11 cellular contexts compared by ENCODE assay signal in genomic region chr11:63998558-63999348, GRCh38. TPM values are rescaled to one million over a fixed set of nuclear protein-coding genes. Genes with fewer than 3 reads are reported as not detected.
A peak's percentile ranks its signal among the peaks of the same experiment; 100 is the strongest.
DNase-seq lines count a peak whose midpoint lies in the region; ATAC-seq, FAIRE-seq and TF ChIP-seq lines count a peak whose summit lies in the region.
"Had no signal": no experiment of that assay in that cellular context is flagged by ENCODE, and none has a peak within 500 bp of the region (broad histone marks: within the 10 kb centered on the region; RNA-seq: fewer than 3 reads in every experiment).

No MANE protein-coding gene starts in this region.

- no peaks in the 10 kb centered on the region for H3K27me3 ChIP-seq in breast epithelium
- H3K27me3 ChIP-seq in upper lobe of left lung: no peaks in the 10 kb centered on the region
- no peaks in the 10 kb centered on the region for H3K27me3 ChIP-seq in CD8-positive, alpha-beta memory T cell (ENCODE audit: insufficient read depth, low read length, poor library complexity, severe bottlenecking)

- peaks cover 2% of the 10 kb centered on the region for H3K4me1 Mint-ChIP-seq in MCF 10A (ENCODE audit: insufficient read depth, unreplicated experiment)
- peaks cover 5% of the 10 kb centered on the region for H3K4me1 Mint-ChIP-seq in activated naive CD8-positive, alpha-beta T cell treated with anti-CD3 and anti-CD28 coated beads, Interleukin-2, amount 50 U/mL, for 24 hours
- peaks cover 0 to 28% (median 4%) of the 10 kb centered on the region in 3 donors for H3K4me1 Mint-ChIP-seq in CD8-positive, alpha-beta memory T cell

- no peak for ATAC-seq in activated naive CD8-positive, alpha-beta T cell treated with anti-CD3 and anti-CD28 coated beads, Interleukin-2, amount 50 U/mL, for 24 hours
- no peak for ATAC-seq in upper lobe of left lung (ENCODE audit: low FRiP score in 2 of 2)
- no peak for ATAC-seq in GM18519 (IDR thresholded peaks at IDR 0.05; ENCODE audit: low FRiP score, unreplicated experiment)

- FAIRE-seq in kidney (lab: Jason Lieb, UNC): no peak

- no peaks in the 10 kb centered on the region for H3K27me3 Mint-ChIP-seq in MCF 10A (ENCODE audit: insufficient read depth, unreplicated experiment)
- H3K27me3 Mint-ChIP-seq in activated naive CD8-positive, alpha-beta T cell treated with anti-CD3 and anti-CD28 coated beads, Interleukin-2, amount 50 U/mL, for 24 hours: peaks cover 7% of the 10 kb centered on the region
- no peaks in the 10 kb centered on the region for H3K27me3 Mint-ChIP-seq in CD8-positive, alpha-beta memory T cell

- peak overlapping the region in 1 of 2 donors; percentile 12 for H3K27ac ChIP-seq in breast epithelium
- peak overlapping the region in 1 of 2 donors; percentile 7 for H3K27ac ChIP-seq in kidney (ENCODE audit: low read depth in 2 of 2, low read length in 2 of 2)
- no peak overlapping the region for H3K27ac ChIP-seq in upper lobe of left lung
- H3K27ac ChIP-seq in CD8-positive, alpha-beta memory T cell (ENCODE audit: low read depth, low read length): no peak overlapping the region
- H3K27ac ChIP-seq: C4-2B, KMS-11 had no signal

- no peaks in the 10 kb centered on the region for H3K36me3 ChIP-seq in breast epithelium
- H3K36me3 ChIP-seq in kidney (ENCODE audit: control insufficient read depth in 1 of 2, insufficient read depth in 2 of 2, low read length in 2 of 2): peaks cover 7 to 8% of the 10 kb centered on the region in 2 donors
- peaks cover 6 to 53% (median 43%) of the 10 kb centered on the region in 4 donors for H3K36me3 ChIP-seq in upper lobe of left lung
- H3K36me3 ChIP-seq in CD8-positive, alpha-beta memory T cell (ENCODE audit: insufficient read depth, low read length): peaks cover 4% of the 10 kb centered on the region

- peaks cover 15 to 17% of the 10 kb centered on the region in 2 donors for H3K4me1 ChIP-seq in breast epithelium
- H3K4me1 ChIP-seq in kidney (ENCODE audit: control insufficient read depth in 1 of 2, insufficient read depth in 1 of 2, low read depth in 1 of 2, low read length in 2 of 2): peaks cover 0 to 24% of the 10 kb centered on the region in 2 donors
- peaks cover 30 to 40% (median 33%) of the 10 kb centered on the region in 4 donors for H3K4me1 ChIP-seq in upper lobe of left lung
- H3K4me1 ChIP-seq in CD8-positive, alpha-beta memory T cell (ENCODE audit: insufficient read depth, low read length): peaks cover 7% of the 10 kb centered on the region

- CTCF ChIA-PET in MCF 10A (lab: Yijun Ruan, JAX): interaction anchor here (0.5 to 0.7 kb wide), 3 partner anchors 81 to 1219 kb away, joined by 3 to 5 read pairs (median 3); no protein-coding TSS in a partner anchor
- CTCF ChIA-PET in CD8-positive, alpha-beta memory T cell (lab: Charles Lee): interaction anchor here (1.0 to 4.9 kb wide), 9 partner anchors 8 to 306 kb away, joined by 3 to 64 read pairs (median 6); no protein-coding TSS in a partner anchor

- no peaks in the 10 kb centered on the region for H3K9me3 Mint-ChIP-seq in MCF 10A (ENCODE audit: unreplicated experiment)
- no peaks in the 10 kb centered on the region for H3K9me3 Mint-ChIP-seq in activated naive CD8-positive, alpha-beta T cell treated with anti-CD3 and anti-CD28 coated beads, Interleukin-2, amount 50 U/mL, for 24 hours
- H3K9me3 Mint-ChIP-seq in CD8-positive, alpha-beta memory T cell: no peaks in the 10 kb centered on the region

- intact Hi-C loops in breast epithelium (cut with DNase I; ENCODE audit: low total_unique reads): loop anchor here (5.0 kb wide), 1 partner anchor 149 kb away; no protein-coding TSS in a partner anchor
- intact Hi-C loops in MCF 10A (cut with micrococcal nuclease): no loop called here
- intact Hi-C loops in kidney (cut with DNase I): no loop called here

- BruUV-seq in MCF 10A (replicated peaks; lab: Mats Ljungman, UMichigan): no TSS peak

- no peak for TF ChIP-seq EP300 in upper lobe of left lung (IDR thresholded peaks at IDR 0.05)

- no peak overlapping the region for H3K27ac Mint-ChIP-seq in MCF 10A (ENCODE audit: low read depth, unreplicated experiment)
- H3K27ac Mint-ChIP-seq in activated naive CD8-positive, alpha-beta T cell treated with anti-CD3 and anti-CD28 coated beads, Interleukin-2, amount 50 U/mL, for 24 hours: no peak overlapping the region
- H3K27ac Mint-ChIP-seq in CD8-positive, alpha-beta memory T cell: peak overlapping the region in 1 of 8 donors; percentile 26

- H3K9ac ChIP-seq in kidney (ENCODE audit: low read length in 2 of 2): no peak overlapping the region
- H3K9ac ChIP-seq: KMS-11 had no signal

- TF ChIP-seq POLR2A in breast epithelium (IDR thresholded peaks at IDR 0.05) (no peak), upper lobe of left lung (IDR thresholded peaks at IDR 0.05) (no peak)

- H3K4me3 ChIP-seq in breast epithelium: peak overlapping the region; percentile 27 to 67 (median 45)
- H3K4me3 ChIP-seq in kidney (ENCODE audit: low read length in 2 of 2): no peak overlapping the region
- peak overlapping the region in 3 of 4 donors; percentile 16 to 48 (median 40) for H3K4me3 ChIP-seq in upper lobe of left lung
- H3K4me3 ChIP-seq in CD8-positive, alpha-beta memory T cell (ENCODE audit: low read length): no peak overlapping the region
- H3K4me3 ChIP-seq: lung had no signal

- no peak overlapping the region for H3K4me3 Mint-ChIP-seq in MCF 10A (ENCODE audit: unreplicated experiment)
- H3K4me3 Mint-ChIP-seq in activated naive CD8-positive, alpha-beta T cell treated with anti-CD3 and anti-CD28 coated beads, Interleukin-2, amount 50 U/mL, for 24 hours: no peak overlapping the region
- peak overlapping the region in 1 of 7 donors; percentile 56 for H3K4me3 Mint-ChIP-seq in CD8-positive, alpha-beta memory T cell

- POLR2A ChIA-PET in MCF 10A (lab: Yijun Ruan, JAX): interaction anchor here (1.6 kb wide), 1 partner anchor 11 kb away, joined by 4 read pairs; no protein-coding TSS in a partner anchor
- POLR2A ChIA-PET in CD8-positive, alpha-beta memory T cell (lab: Charles Lee): no interaction called here

- no peaks in the 10 kb centered on the region for H3K9me3 ChIP-seq in breast epithelium
- H3K9me3 ChIP-seq in kidney (ENCODE audit: control insufficient read depth in 1 of 2, low read length in 2 of 2): no peaks in the 10 kb centered on the region
- no peaks in the 10 kb centered on the region for H3K9me3 ChIP-seq in upper lobe of left lung
- H3K9me3 ChIP-seq in CD8-positive, alpha-beta memory T cell (ENCODE audit: low read length): no peaks in the 10 kb centered on the region

- peaks cover 43% of the 10 kb centered on the region for H3K36me3 Mint-ChIP-seq in MCF 10A (ENCODE audit: insufficient read depth, unreplicated experiment)
- H3K36me3 Mint-ChIP-seq in activated naive CD8-positive, alpha-beta T cell treated with anti-CD3 and anti-CD28 coated beads, Interleukin-2, amount 50 U/mL, for 24 hours (ENCODE audit: low read depth): peaks cover 20% of the 10 kb centered on the region
- H3K36me3 Mint-ChIP-seq in CD8-positive, alpha-beta memory T cell: peaks cover 0 to 46% (median 2%) of the 10 kb centered on the region in 3 donors

- 82 to 84% methylated on average over 38 to 54 of the region's 54 CpGs for WGBS in upper lobe of left lung, 2 donors

- DNase-seq in breast epithelium (ENCODE audit: low spot score in 2 of 2) (no peak), MCF 10A (ENCODE audit: unreplicated experiment) (no peak), kidney (peak; percentile 76), upper lobe of left lung (peak in 1 of 2 donors; percentile 86)
- peak; percentile 21 for DNase-seq in activated naive CD8-positive, alpha-beta T cell treated with anti-CD3 and anti-CD28 coated beads, Interleukin-2, amount 50 U/mL, for 24 hours
- no peak for DNase-seq in stimulated activated CD4-positive, alpha-beta T cell treated with anti-CD3 and anti-CD28 coated beads, Interleukin-1b, Interleukin-23, amount 100 ng/mL, for 48 hours
- DNase-seq in CD8-positive, alpha-beta memory T cell: no peak

- TF ChIP-seq CTCF in breast epithelium (IDR thresholded peaks at IDR 0.05) (no peak), MCF 10A (IDR thresholded peaks at IDR 0.05; ENCODE audit: unreplicated experiment) (no peak), kidney (IDR thresholded peaks at IDR 0.05; ENCODE audit: borderline replicate concordance, extremely low read depth, insufficient read depth) (peak; percentile 2), upper lobe of left lung (IDR thresholded peaks at IDR 0.05) (no peak)

RNA-seq across cellular contexts. Expression of gene OTUB1, which starts 12.5 kb away (rescaled TPM):
- total RNA-seq in breast epithelium (10 to 100 TPM; 50.9 to 81.4 (median 79.3) TPM), MCF 10A (2022) (50.9 and 56.0 TPM in 2 replicates), kidney (69.0 TPM), upper lobe of left lung (10 to 100 TPM; 58.6 to 95.3 (median 72.5) TPM)
- polyA plus RNA-seq in kidney (ENCODE audit: insufficient read depth, low read depth, low replicate concordance): 118 TPM
- total RNA-seq in CD8-positive, alpha-beta memory T cell: 10 to 100 TPM; 75.8 to 85.0 TPM
- 135 TPM for polyA plus RNA-seq in CD8-positive, alpha-beta memory T cell

RNA-seq across cellular contexts. Expression of gene COX8A, which starts 24.3 kb away (rescaled TPM):
- total RNA-seq in breast epithelium (100 to 1,000 TPM; 257 to 326 (median 293) TPM), MCF 10A (2022) (461 and 466 TPM in 2 replicates), kidney (320 TPM), upper lobe of left lung (100 to 1,000 TPM; 184 to 510 (median 271) TPM)
- 2,092 TPM for polyA plus RNA-seq in kidney (ENCODE audit: insufficient read depth, low read depth, low replicate concordance)
- 100 to 1,000 TPM; 373 to 424 TPM for total RNA-seq in CD8-positive, alpha-beta memory T cell
- polyA plus RNA-seq in CD8-positive, alpha-beta memory T cell: 388 TPM

RNA-seq across cellular contexts. Expression of gene FLRT1, which starts 37.0 kb away (rescaled TPM):
- total RNA-seq in breast epithelium (not detected), MCF 10A (2022) (2.7 and 7.0 TPM in 2 replicates), kidney (0.66 TPM), upper lobe of left lung (under 1 TPM in 3 of 6 donors, not detected in 3; 0.09 to 0.30 (median 0.15) TPM)
- polyA plus RNA-seq in kidney (ENCODE audit: insufficient read depth, low read depth, low replicate concordance): 1.5 TPM
- total RNA-seq in CD8-positive, alpha-beta memory T cell: not detected
- polyA plus RNA-seq in CD8-positive, alpha-beta memory T cell: not detected

RNA-seq across cellular contexts. Expression of gene NAA40, which starts 60.0 kb away (rescaled TPM):
- total RNA-seq in breast epithelium (10 to 100 TPM in 2 of 3 donors, 1 to 10 TPM in 1; 5.9 to 27.4 (median 19.7) TPM), MCF 10A (2022) (11.7 and 13.4 TPM in 2 replicates), kidney (27.2 TPM), upper lobe of left lung (10 to 100 TPM in 5 of 6 donors, 1 to 10 TPM in 1; 7.8 to 41.9 (median 16.5) TPM)
- polyA plus RNA-seq in kidney (ENCODE audit: insufficient read depth, low read depth, low replicate concordance): 11.8 TPM
- 10 to 100 TPM; 20.2 to 26.2 TPM for total RNA-seq in CD8-positive, alpha-beta memory T cell
- polyA plus RNA-seq in CD8-positive, alpha-beta memory T cell: 15.9 TPM

Comparison
In these comparisons a context has a peak if more than half of its experiments do, and no peak if none do; other contexts are left out.
1. DNase-seq: peak in activated naive CD8-positive, alpha-beta T cell treated with anti-CD3 and anti-CD28 coated beads, Interleukin-2, amount 50 U/mL, for 24 hours (single experiment) and kidney (single experiment); none in breast epithelium (0 of 2), MCF 10A (single experiment), stimulated activated CD4-positive, alpha-beta T cell treated with anti-CD3 and anti-CD28 coated beads, Interleukin-1b, Interleukin-23, amount 100 ng/mL, for 48 hours (single experiment) and CD8-positive, alpha-beta memory T cell (0 of 5).
2. H3K4me3 ChIP-seq: peak in breast epithelium (3 of 3) and upper lobe of left lung (3 of 4); none in kidney (0 of 2) and CD8-positive, alpha-beta memory T cell (single experiment).